ENCODE assay signal across 2 cellular contexts in the genomic region with DNA sequence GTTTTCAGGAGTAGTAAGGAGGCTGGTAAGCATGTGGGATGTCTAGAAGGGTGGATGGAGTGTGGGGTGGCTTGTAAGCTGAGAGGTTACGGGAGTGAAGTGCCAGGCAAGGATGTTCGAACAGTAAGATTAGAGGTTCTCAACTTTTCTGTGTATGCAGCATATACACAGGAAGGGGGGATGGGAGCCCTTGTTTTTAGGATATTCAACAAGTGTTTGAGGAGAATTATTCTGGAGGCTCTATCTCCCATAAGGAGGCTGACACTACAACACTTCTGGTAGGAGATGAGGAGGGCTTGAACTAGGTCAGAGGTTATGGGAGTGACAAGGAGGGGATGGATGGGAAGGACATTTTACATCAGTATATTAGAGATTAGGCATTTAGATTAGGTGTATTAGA.
TF ChIP-seq lines count a peak whose summit lies in the region.

No MANE protein-coding gene starts in this region.

TF ChIP-seq in GM23338, 12 proteins besides CTCF, POLR2A, EP300 and RAD21 (continued from another document):
- TF ChIP-seq, protein P1, sequence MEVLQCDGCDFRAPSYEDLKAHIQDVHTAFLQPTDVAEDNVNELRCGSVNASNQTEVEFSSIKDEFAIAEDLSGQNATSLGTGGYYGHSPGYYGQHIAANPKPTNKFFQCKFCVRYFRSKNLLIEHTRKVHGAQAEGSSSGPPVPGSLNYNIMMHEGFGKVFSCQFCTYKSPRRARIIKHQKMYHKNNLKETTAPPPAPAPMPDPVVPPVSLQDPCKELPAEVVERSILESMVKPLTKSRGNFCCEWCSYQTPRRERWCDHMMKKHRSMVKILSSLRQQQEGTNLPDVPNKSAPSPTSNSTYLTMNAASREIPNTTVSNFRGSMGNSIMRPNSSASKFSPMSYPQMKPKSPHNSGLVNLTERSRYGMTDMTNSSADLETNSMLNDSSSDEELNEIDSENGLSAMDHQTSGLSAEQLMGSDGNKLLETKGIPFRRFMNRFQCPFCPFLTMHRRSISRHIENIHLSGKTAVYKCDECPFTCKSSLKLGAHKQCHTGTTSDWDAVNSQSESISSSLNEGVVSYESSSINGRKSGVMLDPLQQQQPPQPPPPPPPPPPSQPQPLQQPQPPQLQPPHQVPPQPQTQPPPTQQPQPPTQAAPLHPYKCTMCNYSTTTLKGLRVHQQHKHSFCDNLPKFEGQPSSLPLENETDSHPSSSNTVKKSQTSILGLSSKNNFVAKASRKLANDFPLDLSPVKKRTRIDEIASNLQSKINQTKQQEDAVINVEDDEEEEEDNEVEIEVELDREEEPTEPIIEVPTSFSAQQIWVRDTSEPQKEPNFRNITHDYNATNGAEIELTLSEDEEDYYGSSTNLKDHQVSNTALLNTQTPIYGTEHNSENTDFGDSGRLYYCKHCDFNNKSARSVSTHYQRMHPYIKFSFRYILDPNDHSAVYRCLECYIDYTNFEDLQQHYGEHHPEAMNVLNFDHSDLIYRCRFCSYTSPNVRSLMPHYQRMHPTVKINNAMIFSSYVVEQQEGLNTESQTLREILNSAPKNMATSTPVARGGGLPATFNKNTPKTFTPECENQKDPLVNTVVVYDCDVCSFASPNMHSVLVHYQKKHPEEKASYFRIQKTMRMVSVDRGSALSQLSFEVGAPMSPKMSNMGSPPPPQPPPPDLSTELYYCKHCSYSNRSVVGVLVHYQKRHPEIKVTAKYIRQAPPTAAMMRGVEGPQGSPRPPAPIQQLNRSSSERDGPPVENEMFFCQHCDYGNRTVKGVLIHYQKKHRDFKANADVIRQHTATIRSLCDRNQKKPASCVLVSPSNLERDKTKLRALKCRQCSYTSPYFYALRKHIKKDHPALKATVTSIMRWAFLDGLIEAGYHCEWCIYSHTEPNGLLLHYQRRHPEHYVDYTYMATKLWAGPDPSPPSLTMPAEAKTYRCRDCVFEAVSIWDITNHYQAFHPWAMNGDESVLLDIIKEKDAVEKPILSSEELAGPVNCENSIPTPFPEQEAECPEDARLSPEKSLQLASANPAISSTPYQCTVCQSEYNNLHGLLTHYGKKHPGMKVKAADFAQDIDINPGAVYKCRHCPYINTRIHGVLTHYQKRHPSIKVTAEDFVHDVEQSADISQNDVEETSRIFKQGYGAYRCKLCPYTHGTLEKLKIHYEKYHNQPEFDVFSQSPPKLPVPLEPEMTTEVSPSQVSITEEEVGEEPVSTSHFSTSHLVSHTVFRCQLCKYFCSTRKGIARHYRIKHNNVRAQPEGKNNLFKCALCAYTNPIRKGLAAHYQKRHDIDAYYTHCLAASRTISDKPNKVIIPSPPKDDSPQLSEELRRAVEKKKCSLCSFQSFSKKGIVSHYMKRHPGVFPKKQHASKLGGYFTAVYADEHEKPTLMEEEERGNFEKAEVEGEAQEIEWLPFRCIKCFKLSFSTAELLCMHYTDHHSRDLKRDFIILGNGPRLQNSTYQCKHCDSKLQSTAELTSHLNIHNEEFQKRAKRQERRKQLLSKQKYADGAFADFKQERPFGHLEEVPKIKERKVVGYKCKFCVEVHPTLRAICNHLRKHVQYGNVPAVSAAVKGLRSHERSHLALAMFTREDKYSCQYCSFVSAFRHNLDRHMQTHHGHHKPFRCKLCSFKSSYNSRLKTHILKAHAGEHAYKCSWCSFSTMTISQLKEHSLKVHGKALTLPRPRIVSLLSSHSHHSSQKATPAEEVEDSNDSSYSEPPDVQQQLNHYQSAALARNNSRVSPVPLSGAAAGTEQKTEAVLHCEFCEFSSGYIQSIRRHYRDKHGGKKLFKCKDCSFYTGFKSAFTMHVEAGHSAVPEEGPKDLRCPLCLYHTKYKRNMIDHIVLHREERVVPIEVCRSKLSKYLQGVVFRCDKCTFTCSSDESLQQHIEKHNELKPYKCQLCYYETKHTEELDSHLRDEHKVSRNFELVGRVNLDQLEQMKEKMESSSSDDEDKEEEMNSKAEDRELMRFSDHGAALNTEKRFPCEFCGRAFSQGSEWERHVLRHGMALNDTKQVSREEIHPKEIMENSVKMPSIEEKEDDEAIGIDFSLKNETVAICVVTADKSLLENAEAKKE (CRISPR knock-in tag; IDR thresholded peaks at IDR 0.05) = no peak
- TF ChIP-seq, protein P2, sequence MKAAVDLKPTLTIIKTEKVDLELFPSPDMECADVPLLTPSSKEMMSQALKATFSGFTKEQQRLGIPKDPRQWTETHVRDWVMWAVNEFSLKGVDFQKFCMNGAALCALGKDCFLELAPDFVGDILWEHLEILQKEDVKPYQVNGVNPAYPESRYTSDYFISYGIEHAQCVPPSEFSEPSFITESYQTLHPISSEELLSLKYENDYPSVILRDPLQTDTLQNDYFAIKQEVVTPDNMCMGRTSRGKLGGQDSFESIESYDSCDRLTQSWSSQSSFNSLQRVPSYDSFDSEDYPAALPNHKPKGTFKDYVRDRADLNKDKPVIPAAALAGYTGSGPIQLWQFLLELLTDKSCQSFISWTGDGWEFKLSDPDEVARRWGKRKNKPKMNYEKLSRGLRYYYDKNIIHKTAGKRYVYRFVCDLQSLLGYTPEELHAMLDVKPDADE (IDR thresholded peaks at IDR 0.05) = no peak
- TF ChIP-seq JUNB (IDR thresholded peaks at IDR 0.05; ENCODE audit: unreplicated experiment) = no peak
- no peak for TF ChIP-seq ZNF331 (CRISPR knock-in tag; IDR thresholded peaks at IDR 0.05; ENCODE audit: low read depth)
- TF ChIP-seq EZH2phosphoT487 (IDR thresholded peaks at IDR 0.05; ENCODE audit: unreplicated experiment) = no peak
- TF ChIP-seq STAT1 (IDR thresholded peaks at IDR 0.05; ENCODE audit: unreplicated experiment) = no peak
- TF ChIP-seq POLR2AphosphoS5 (IDR thresholded peaks at IDR 0.05; ENCODE audit: low read depth) = no peak
- TF ChIP-seq EZH2 (IDR thresholded peaks at IDR 0.05; ENCODE audit: low read depth, unreplicated experiment) = no peak
- no peak for TF ChIP-seq CREB1 (CRISPR knock-in tag; IDR thresholded peaks at IDR 0.05; ENCODE audit: low read depth)

TF ChIP-seq in WTC11, 78 proteins besides CTCF, POLR2A, EP300 and RAD21 (continued from another document):
- TF ChIP-seq, protein P3, sequence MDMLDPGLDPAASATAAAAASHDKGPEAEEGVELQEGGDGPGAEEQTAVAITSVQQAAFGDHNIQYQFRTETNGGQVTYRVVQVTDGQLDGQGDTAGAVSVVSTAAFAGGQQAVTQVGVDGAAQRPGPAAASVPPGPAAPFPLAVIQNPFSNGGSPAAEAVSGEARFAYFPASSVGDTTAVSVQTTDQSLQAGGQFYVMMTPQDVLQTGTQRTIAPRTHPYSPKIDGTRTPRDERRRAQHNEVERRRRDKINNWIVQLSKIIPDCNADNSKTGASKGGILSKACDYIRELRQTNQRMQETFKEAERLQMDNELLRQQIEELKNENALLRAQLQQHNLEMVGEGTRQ (CRISPR knock-in tag; IDR thresholded peaks at IDR 0.05) = no peak
- TF ChIP-seq, protein P4, sequence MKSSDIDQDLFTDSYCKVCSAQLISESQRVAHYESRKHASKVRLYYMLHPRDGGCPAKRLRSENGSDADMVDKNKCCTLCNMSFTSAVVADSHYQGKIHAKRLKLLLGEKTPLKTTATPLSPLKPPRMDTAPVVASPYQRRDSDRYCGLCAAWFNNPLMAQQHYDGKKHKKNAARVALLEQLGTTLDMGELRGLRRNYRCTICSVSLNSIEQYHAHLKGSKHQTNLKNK (CRISPR knock-in tag; IDR thresholded peaks at IDR 0.05) = no peak
- TF ChIP-seq, protein P5, sequence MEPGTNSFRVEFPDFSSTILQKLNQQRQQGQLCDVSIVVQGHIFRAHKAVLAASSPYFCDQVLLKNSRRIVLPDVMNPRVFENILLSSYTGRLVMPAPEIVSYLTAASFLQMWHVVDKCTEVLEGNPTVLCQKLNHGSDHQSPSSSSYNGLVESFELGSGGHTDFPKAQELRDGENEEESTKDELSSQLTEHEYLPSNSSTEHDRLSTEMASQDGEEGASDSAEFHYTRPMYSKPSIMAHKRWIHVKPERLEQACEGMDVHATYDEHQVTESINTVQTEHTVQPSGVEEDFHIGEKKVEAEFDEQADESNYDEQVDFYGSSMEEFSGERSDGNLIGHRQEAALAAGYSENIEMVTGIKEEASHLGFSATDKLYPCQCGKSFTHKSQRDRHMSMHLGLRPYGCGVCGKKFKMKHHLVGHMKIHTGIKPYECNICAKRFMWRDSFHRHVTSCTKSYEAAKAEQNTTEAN (CRISPR knock-in tag; IDR thresholded peaks at IDR 0.05) = no peak
- no peak for TF ChIP-seq NR3C1 (CRISPR knock-in tag; conservative IDR thresholded peaks at IDR 0.05; ENCODE audit: low read depth)
- no peak for TF ChIP-seq ZNF423 (CRISPR knock-in tag; IDR thresholded peaks at IDR 0.05)
- no peak for TF ChIP-seq SMAD3 (CRISPR knock-in tag; IDR thresholded peaks at IDR 0.05; ENCODE audit: borderline replicate concordance)
- TF ChIP-seq CBFB (CRISPR knock-in tag; IDR thresholded peaks at IDR 0.05; ENCODE audit: low read depth) = no peak
- TF ChIP-seq, protein P6, sequence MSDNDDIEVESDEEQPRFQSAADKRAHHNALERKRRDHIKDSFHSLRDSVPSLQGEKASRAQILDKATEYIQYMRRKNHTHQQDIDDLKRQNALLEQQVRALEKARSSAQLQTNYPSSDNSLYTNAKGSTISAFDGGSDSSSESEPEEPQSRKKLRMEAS (CRISPR knock-in tag; IDR thresholded peaks at IDR 0.05) = no peak
- TF ChIP-seq ESRRA (CRISPR knock-in tag; IDR thresholded peaks at IDR 0.05; ENCODE audit: borderline replicate concordance) = no peak
- TF ChIP-seq, protein P7, sequence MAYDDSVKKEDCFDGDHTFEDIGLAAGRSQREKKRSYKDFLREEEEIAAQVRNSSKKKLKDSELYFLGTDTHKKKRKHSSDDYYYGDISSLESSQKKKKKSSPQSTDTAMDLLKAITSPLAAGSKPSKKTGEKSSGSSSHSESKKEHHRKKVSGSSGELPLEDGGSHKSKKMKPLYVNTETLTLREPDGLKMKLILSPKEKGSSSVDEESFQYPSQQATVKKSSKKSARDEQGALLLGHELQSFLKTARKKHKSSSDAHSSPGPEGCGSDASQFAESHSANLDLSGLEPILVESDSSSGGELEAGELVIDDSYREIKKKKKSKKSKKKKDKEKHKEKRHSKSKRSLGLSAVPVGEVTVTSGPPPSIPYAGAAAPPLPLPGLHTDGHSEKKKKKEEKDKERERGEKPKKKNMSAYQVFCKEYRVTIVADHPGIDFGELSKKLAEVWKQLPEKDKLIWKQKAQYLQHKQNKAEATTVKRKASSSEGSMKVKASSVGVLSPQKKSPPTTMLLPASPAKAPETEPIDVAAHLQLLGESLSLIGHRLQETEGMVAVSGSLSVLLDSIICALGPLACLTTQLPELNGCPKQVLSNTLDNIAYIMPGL (CRISPR knock-in tag; IDR thresholded peaks at IDR 0.05) = no peak
- TF ChIP-seq FOXJ3 (CRISPR knock-in tag; IDR thresholded peaks at IDR 0.05; ENCODE audit: borderline replicate concordance) = no peak
- no peak for TF ChIP-seq EMX1 (CRISPR knock-in tag; IDR thresholded peaks at IDR 0.05)
- TF ChIP-seq NR2C2 (CRISPR knock-in tag; IDR thresholded peaks at IDR 0.05) = no peak
